Comparison of ENCODE assay signal across 32 cellular contexts in genomic region chr6:35185971-35186370, GRCh38. TPM values are rescaled to one million over a fixed set of nuclear protein-coding genes. Genes with fewer than 3 reads are reported as not detected.
DNase-seq lines count a peak whose midpoint lies in the region; ATAC-seq and TF ChIP-seq lines count a peak whose summit lies in the region.
"Had no signal": no experiment of that assay in that cellular context is flagged by ENCODE, and none has a peak within 500 bp of the region (broad histone marks: within the 10 kb centered on the region; RNA-seq: fewer than 3 reads in every experiment).

No MANE protein-coding gene starts in this region.

- no peak overlapping the region for H3K9ac ChIP-seq in neural progenitor cell

- H3K27me3 Mint-ChIP-seq in neural progenitor cell (ENCODE audit: insufficient read depth, low read depth) = peaks cover 4% of the 10 kb centered on the region

- ATAC-seq in heart right ventricle (no peak), left ventricle myocardium superior (no peak), aorta (ENCODE audit: low FRiP score) (no peak), sciatic nerve (no peak)
- ATAC-seq: HCT116; naive thymus-derived CD8-positive, alpha-beta T cell had no signal

- intact Hi-C loops in heart right ventricle (cut with DNase I) (no loop called here), left ventricle myocardium superior (cut with micrococcal nuclease) (no loop called here), ascending aorta (cut with DNase I) (no loop called here), aorta (cut with DNase I) (loop anchor here (5.0 kb wide), 1 partner anchor 39 kb away; no protein-coding TSS in a partner anchor), sciatic nerve (cut with DNase I) (no loop called here), uterus (cut with DNase I; ENCODE audit: low total_unique reads) (no loop called here)

- no peaks in the 10 kb centered on the region for H4K20me1 ChIP-seq in neural progenitor cell (ENCODE audit: low read depth)

- TF ChIP-seq POLR2A in uterus (IDR thresholded peaks at IDR 0.05) = no peak

- H3K4me3 ChIP-seq in heart right ventricle = no peak overlapping the region
- H3K4me3 ChIP-seq in ascending aorta = no peak overlapping the region
- no peak overlapping the region for H3K4me3 ChIP-seq in neural progenitor cell
- H3K4me3 ChIP-seq in aorta (ENCODE audit: low read length in 2 of 2) = no peak overlapping the region
- no peak overlapping the region for H3K4me3 ChIP-seq in uterus
- no peak overlapping the region for H3K4me3 ChIP-seq in WERI-Rb-1 (ENCODE audit: low read depth, low read length)
- H3K4me3 ChIP-seq: coronary artery, lower lobe of right lung, vagina had no signal

- H3F3A ChIP-seq in neural progenitor cell (ENCODE audit: low read depth) = no peaks in the 10 kb centered on the region

- no peak overlapping the region for H3K4me2 ChIP-seq in neural progenitor cell

- peaks cover 0 to 16% (median 0%) of the 10 kb centered on the region in 7 donors for H3K27me3 ChIP-seq in heart right ventricle
- H3K27me3 ChIP-seq in ascending aorta = no peaks in the 10 kb centered on the region
- peaks cover 23% of the 10 kb centered on the region for H3K27me3 ChIP-seq in neural progenitor cell
- H3K27me3 ChIP-seq in aorta (ENCODE audit: control insufficient read depth in 1 of 2, insufficient read depth in 2 of 2, low read length in 1 of 2) = no peaks in the 10 kb centered on the region
- no peaks in the 10 kb centered on the region for H3K27me3 ChIP-seq in uterus
- no peaks in the 10 kb centered on the region for H3K27me3 ChIP-seq in WERI-Rb-1 (ENCODE audit: insufficient read depth, low read depth, severe bottlenecking)
- H3K27me3 ChIP-seq: vagina had no signal

- no peaks in the 10 kb centered on the region for H3K9me3 Mint-ChIP-seq in neural progenitor cell
- H3K9me3 Mint-ChIP-seq: activated naive CD4-positive, alpha-beta T cell treated with anti-CD3 and anti-CD28 coated beads, Interleukin-2, amount 50 U/mL, for 24 hours; activated T-helper 1 cell treated with anti-CD3 and anti-CD28 coated beads, Interleukin-12 subunit alpha, Interleukin-12 subunit beta, Interleukin-2, Interleukin-4 antibody, amounts not matched to agents 30 ng/mL and 10 ng/mL and 1 ng/mL, durations not matched to agents 14 hours and 24 hours and 36 hours; CD4-positive, alpha-beta T cell; naive thymus-derived CD8-positive, alpha-beta T cell; stimulated activated naive B cell treated with anti-CD40 and anti-IgM and Interleukin-4, amounts not matched to agents 10 μg/mL and 1 μg/mL and 100 μg/mL, for 72 hours; T-helper 1 cell treated with Interleukin-12 subunit alpha and Interleukin-12 subunit beta and Interleukin-4 antibody, amounts not matched to agents 30 μg/mL and 1 μg/mL, for 36 hours had no signal

- DNase-seq in heart right ventricle (no peak), left ventricle myocardium superior (no peak), ascending aorta (ENCODE audit: low spot score in 2 of 2) (no peak), neural progenitor cell (ENCODE audit: low spot score) (no peak), aorta (no peak), sciatic nerve (ENCODE audit: low spot score) (no peak), uterus (no peak), WERI-Rb-1 (no peak)
- DNase-seq: activated CD4-positive, alpha-beta T cell treated with anti-CD3 and anti-CD28 coated beads, Interleukin-2, amount 50 U/mL, for 48 hours; activated CD4-positive, CD25-positive, alpha-beta regulatory T cell treated with anti-CD3 and anti-CD28 coated beads, Interleukin-2, amount 50 U/mL, for 72 hours; anterior cingulate cortex; CD4-positive, alpha-beta T cell; effector CD8-positive, alpha-beta T cell; naive thymus-derived CD8-positive, alpha-beta T cell; NCI-H1048; NCI-H1694 treated with DMSO at 0.1 percent for 48 hours; NCI-H446 treated with DMSO at 0.1 percent for 48 hours; RPMI8226; stimulated activated naive B cell treated with anti-CD40 and anti-IgM and Interleukin-4, amounts not matched to agents 10 μg/mL and 1 μg/mL and 100 μg/mL, for 72 hours had no signal

- H3K36me3 ChIP-seq in heart right ventricle (no peaks in the 10 kb centered on the region), ascending aorta (no peaks in the 10 kb centered on the region), neural progenitor cell (no peaks in the 10 kb centered on the region), aorta (ENCODE audit: control insufficient read depth in 1 of 2, insufficient read depth in 2 of 2, low read length in 1 of 2) (no peaks in the 10 kb centered on the region), uterus (no peaks in the 10 kb centered on the region), WERI-Rb-1 (no peaks in the 10 kb centered on the region)
- H3K36me3 ChIP-seq: lower lobe of right lung, vagina had no signal

- no peak for TF ChIP-seq CTCF in heart right ventricle (IDR thresholded peaks at IDR 0.05)
- no peak for TF ChIP-seq CTCF in ascending aorta (IDR thresholded peaks at IDR 0.05)
- TF ChIP-seq CTCF in neural progenitor cell (IDR thresholded peaks at IDR 0.05) = no peak
- TF ChIP-seq CTCF in uterus (IDR thresholded peaks at IDR 0.05) = no peak
- TF ChIP-seq CTCF in WERI-Rb-1 (IDR thresholded peaks at IDR 0.05; ENCODE audit: low read depth, low read length) = no peak

- H3K27ac Mint-ChIP-seq in neural progenitor cell = peak overlapping the region; percentile 57
- H3K27ac Mint-ChIP-seq: activated naive CD4-positive, alpha-beta T cell treated with anti-CD3 and anti-CD28 coated beads, Interleukin-2, amount 50 U/mL, for 24 hours; activated T-helper 1 cell treated with anti-CD3 and anti-CD28 coated beads, Interleukin-12 subunit alpha, Interleukin-12 subunit beta, Interleukin-2, Interleukin-4 antibody, amounts not matched to agents 30 ng/mL and 10 ng/mL and 1 ng/mL, durations not matched to agents 14 hours and 24 hours and 36 hours; CD4-positive, alpha-beta T cell; naive thymus-derived CD8-positive, alpha-beta T cell; stimulated activated naive B cell treated with anti-CD40 and anti-IgM and Interleukin-4, amounts not matched to agents 10 μg/mL and 1 μg/mL and 100 μg/mL, for 72 hours; T-helper 1 cell treated with Interleukin-12 subunit alpha and Interleukin-12 subunit beta and Interleukin-4 antibody, amounts not matched to agents 30 μg/mL and 1 μg/mL, for 36 hours had no signal

- H3K27ac ChIP-seq in heart right ventricle (peak overlapping the region in 7 of 10 donors; percentile 39 to 77 (median 68)), ascending aorta (peak overlapping the region; percentile 91 to 94), neural progenitor cell (no peak overlapping the region), aorta (ENCODE audit: low read depth in 1 of 2, low read length in 2 of 2) (peak overlapping the region; percentile 36 to 92), uterus (no peak overlapping the region), WERI-Rb-1 (no peak overlapping the region)
- H3K27ac ChIP-seq: vagina had no signal

- H3K36me3 Mint-ChIP-seq in neural progenitor cell = no peaks in the 10 kb centered on the region
- H3K36me3 Mint-ChIP-seq: activated naive CD4-positive, alpha-beta T cell treated with anti-CD3 and anti-CD28 coated beads, Interleukin-2, amount 50 U/mL, for 24 hours; naive thymus-derived CD8-positive, alpha-beta T cell; stimulated activated naive B cell treated with anti-CD40 and anti-IgM and Interleukin-4, amounts not matched to agents 10 μg/mL and 1 μg/mL and 100 μg/mL, for 72 hours had no signal

- H3K4me1 ChIP-seq in heart right ventricle (peaks cover 5 to 43% (median 32%) of the 10 kb centered on the region in 9 donors), ascending aorta (peaks cover under 1 to 46% of the 10 kb centered on the region in 2 donors), neural progenitor cell (no peaks in the 10 kb centered on the region), aorta (ENCODE audit: control insufficient read depth in 1 of 2, insufficient read depth in 2 of 2, low read length in 2 of 2) (peaks cover 1 to 2% of the 10 kb centered on the region in 2 donors), uterus (peaks cover 0 to 6% of the 10 kb centered on the region in 2 donors)

- H2AFZ ChIP-seq in neural progenitor cell (replicated peaks) = no peak overlapping the region

- H3K9me3 ChIP-seq in heart right ventricle (no peaks in the 10 kb centered on the region), ascending aorta (no peaks in the 10 kb centered on the region), neural progenitor cell (ENCODE audit: low read depth) (no peaks in the 10 kb centered on the region), aorta (ENCODE audit: control insufficient read depth, low read length) (no peaks in the 10 kb centered on the region), uterus (no peaks in the 10 kb centered on the region), WERI-Rb-1 (ENCODE audit: severe bottlenecking) (no peaks in the 10 kb centered on the region)
- H3K9me3 ChIP-seq: lower lobe of right lung, vagina had no signal

- 38 to 53% methylated on average over 1 of the region's 1 CpG for WGBS in heart right ventricle, 2 donors
- WGBS in aorta, 2 donors = 77 to 81% methylated on average over 1 of the region's 1 CpG

- no peak overlapping the region for H3K4me3 Mint-ChIP-seq in neural progenitor cell
- H3K4me3 Mint-ChIP-seq: activated naive CD4-positive, alpha-beta T cell treated with anti-CD3 and anti-CD28 coated beads, Interleukin-2, amount 50 U/mL, for 24 hours; activated T-helper 1 cell treated with anti-CD3 and anti-CD28 coated beads, Interleukin-12 subunit alpha, Interleukin-12 subunit beta, Interleukin-2, Interleukin-4 antibody, amounts not matched to agents 30 ng/mL and 10 ng/mL and 1 ng/mL, durations not matched to agents 14 hours and 24 hours and 36 hours; CD4-positive, alpha-beta T cell; naive thymus-derived CD8-positive, alpha-beta T cell; stimulated activated naive B cell treated with anti-CD40 and anti-IgM and Interleukin-4, amounts not matched to agents 10 μg/mL and 1 μg/mL and 100 μg/mL, for 72 hours; T-helper 1 cell treated with Interleukin-12 subunit alpha and Interleukin-12 subunit beta and Interleukin-4 antibody, amounts not matched to agents 30 μg/mL and 1 μg/mL, for 36 hours had no signal

- peaks cover 11% of the 10 kb centered on the region for H3K4me1 Mint-ChIP-seq in neural progenitor cell
- H3K4me1 Mint-ChIP-seq: activated naive CD4-positive, alpha-beta T cell treated with anti-CD3 and anti-CD28 coated beads, Interleukin-2, amount 50 U/mL, for 24 hours; stimulated activated naive B cell treated with anti-CD40 and anti-IgM and Interleukin-4, amounts not matched to agents 10 μg/mL and 1 μg/mL and 100 μg/mL, for 72 hours had no signal

- H3K79me2 ChIP-seq in neural progenitor cell (ENCODE audit: low read depth) = no peaks in the 10 kb centered on the region

RNA-seq across cellular contexts. Expression of gene SCUBE3, which starts 27.8 kb away (rescaled TPM):
- 10 to 100 TPM in 4 of 10 donors, 1 to 10 TPM in 6; 4.9 to 18.8 (median 9.0) TPM for total RNA-seq in heart right ventricle
- polyA plus RNA-seq in heart right ventricle = 1 to 10 TPM; 1.2 to 5.6 TPM
- 3.5 TPM for total RNA-seq in left ventricle myocardium superior
- total RNA-seq in ascending aorta = 29.5 TPM
- 9.0 and 11.4 TPM in 2 replicates for total RNA-seq in neural progenitor cell (ENCODE audit: low replicate concordance)
- total RNA-seq in aorta = 10 to 100 TPM; 57.6 to 63.6 TPM
- 10 to 100 TPM in 1 of 2 donors, 1 to 10 TPM in 1; 9.1 to 50.9 TPM for polyA plus RNA-seq in aorta
- total RNA-seq in sciatic nerve = 2.9 TPM
- total RNA-seq in uterus = 1 to 10 TPM in 1 of 4 donors, under 1 TPM in 1, not detected in 2; 0.61 to 3.3 TPM
- total RNA-seq: activated T-helper 1 cell treated with anti-CD3 and anti-CD28 coated beads, Interleukin-12 subunit alpha, Interleukin-12 subunit beta, Interleukin-2, Interleukin-4 antibody, amounts not matched to agents 30 ng/mL and 10 ng/mL and 1 ng/mL, durations not matched to agents 14 hours and 24 hours and 36 hours; CD4-positive, alpha-beta T cell; mononuclear cell had no signal

RNA-seq across cellular contexts. Expression of gene TCP11, which starts 44.8 kb away (rescaled TPM):
- total RNA-seq in heart right ventricle (not detected), left ventricle myocardium superior (not detected), ascending aorta (0.43 TPM), neural progenitor cell (ENCODE audit: low replicate concordance) (0.25 TPM in 1 of 2 replicates, not detected in the other), aorta (under 1 TPM in 1 of 2 donors, not detected in 1; 0.36 TPM), sciatic nerve (not detected), uterus (1 to 10 TPM in 1 of 4 donors, not detected in 3; 1.8 TPM)
- polyA plus RNA-seq in heart right ventricle (under 1 TPM in 1 of 2 donors, not detected in 1; 0.03 TPM), aorta (not detected)
- total RNA-seq: A673; activated T-helper 1 cell treated with anti-CD3 and anti-CD28 coated beads, Interleukin-12 subunit alpha, Interleukin-12 subunit beta, Interleukin-2, Interleukin-4 antibody, amounts not matched to agents 30 ng/mL and 10 ng/mL and 1 ng/mL, durations not matched to agents 14 hours and 24 hours and 36 hours; cardiac septum; CD4-positive, alpha-beta T cell; lower lobe of right lung; mononuclear cell; naive thymus-derived CD8-positive, alpha-beta T cell; omental fat pad; skeletal muscle tissue; vagina had no signal
- polyA plus RNA-seq: keratinocyte; naive thymus-derived CD8-positive, alpha-beta T cell had no signal

Comparison
In these comparisons a context has a peak if more than half of its experiments do, and no peak if none do; other contexts are left out.
1. H3K27ac ChIP-seq: peak in heart right ventricle (7 of 10), ascending aorta (2 of 2) and aorta (2 of 2); none in neural progenitor cell (single experiment), uterus (0 of 2) and WERI-Rb-1 (single experiment).
2. intact Hi-C loops: an anchor here in aorta (5.0 kb wide); none called in heart right ventricle, left ventricle myocardium superior, ascending aorta, sciatic nerve and uterus.